ENCODE assay signal across 8 cellular contexts in genomic region chr11:16986434-16987204, GRCh38. TPM values are rescaled to one million over a fixed set of nuclear protein-coding genes. Genes with fewer than 3 reads are reported as not detected.
DNase-seq lines count a peak whose midpoint lies in the region; ATAC-seq and TF ChIP-seq lines count a peak whose summit lies in the region.

No MANE protein-coding gene starts in this region.

- H3K36me3 ChIP-seq in gastrocnemius medialis: no peaks in the 10 kb centered on the region

- CTCF ChIA-PET in activated naive CD4-positive, alpha-beta T cell treated with anti-CD3 and anti-CD28 coated beads for 36 hours (lab: Charles Lee): interaction anchor here (0.9 to 1.2 kb wide), 2 partner anchors 28 to 77 kb away, joined by 4 read pairs; no protein-coding TSS in a partner anchor

- no peak overlapping the region for H3K4me3 ChIP-seq in gastrocnemius medialis

- no peaks in the 10 kb centered on the region for H3K36me3 Mint-ChIP-seq in activated naive CD4-positive, alpha-beta T cell treated with anti-CD3 and anti-CD28 coated beads for 36 hours (ENCODE audit: low read depth)
- no peaks in the 10 kb centered on the region for H3K36me3 Mint-ChIP-seq in nephron progenitor cell (ENCODE audit: low read depth)

- no peak for TF ChIP-seq CTCF in nephron progenitor cell (IDR thresholded peaks at IDR 0.05)
- TF ChIP-seq CTCF in gastrocnemius medialis (IDR thresholded peaks at IDR 0.05 in 4 of 5, conservative IDR thresholded peaks at IDR 0.05 in 1 of 5): no peak

- intact Hi-C loops in activated naive CD4-positive, alpha-beta T cell treated with anti-CD3 and anti-CD28 coated beads for 36 hours (cut with micrococcal nuclease): loop anchor here (1.0 to 2.0 kb wide), 5 partner anchors 29 to 122 kb away; partner anchors contain the start of gene RPS13
- intact Hi-C loops in gastrocnemius medialis (cut with DNase I; ENCODE audit: low total_unique reads): no loop called here

- DNase-seq in NCI-H2107 treated with DMSO at 0.1 percent for 48 hours (lab: John Stamatoyannopoulos, UW; ENCODE audit: unreplicated experiment) (peak; percentile 37), nephron progenitor cell (peak; percentile 26), gastrocnemius medialis (no peak), OCI-M2 (lab: John Stamatoyannopoulos, UW; ENCODE audit: unreplicated experiment) (no peak), AML-193 (lab: John Stamatoyannopoulos, UW) (no peak)
- DNase-seq in activated naive CD4-positive, alpha-beta T cell treated with anti-CD3 and anti-CD28 coated beads for 36 hours: peak; percentile 82

- ATAC-seq in GM18867 (IDR thresholded peaks at IDR 0.05; ENCODE audit: unreplicated experiment) (peak; percentile 98), HG02571 (IDR thresholded peaks at IDR 0.05; ENCODE audit: unreplicated experiment) (peak; percentile 94), gastrocnemius medialis (no peak)

- no peak for TF ChIP-seq POLR2A in gastrocnemius medialis (IDR thresholded peaks at IDR 0.05)

- H3K4me1 Mint-ChIP-seq in activated naive CD4-positive, alpha-beta T cell treated with anti-CD3 and anti-CD28 coated beads for 36 hours (ENCODE audit: low read depth): peaks cover 26% of the 10 kb centered on the region
- H3K4me1 Mint-ChIP-seq in nephron progenitor cell: peaks cover 35% of the 10 kb centered on the region

- no peaks in the 10 kb centered on the region for H3K9me3 ChIP-seq in gastrocnemius medialis

- H3K4me1 ChIP-seq in gastrocnemius medialis: no peaks in the 10 kb centered on the region

- H3K27ac Mint-ChIP-seq in activated naive CD4-positive, alpha-beta T cell treated with anti-CD3 and anti-CD28 coated beads for 36 hours: no peak overlapping the region
- no peak overlapping the region for H3K27ac Mint-ChIP-seq in nephron progenitor cell

- peak overlapping the region in 1 of 4 donors; percentile 31 for H3K27ac ChIP-seq in gastrocnemius medialis

- in situ Hi-C loops in gastrocnemius medialis (cut with MboI; ENCODE audit: low sequenced_read_pairs in 4 of 4): no loop called here

- no peaks in the 10 kb centered on the region for H3K27me3 Mint-ChIP-seq in activated naive CD4-positive, alpha-beta T cell treated with anti-CD3 and anti-CD28 coated beads for 36 hours (ENCODE audit: low read depth)
- H3K27me3 Mint-ChIP-seq in nephron progenitor cell (ENCODE audit: low read depth, poor library complexity): peaks cover 50% of the 10 kb centered on the region

- H3K27me3 ChIP-seq in gastrocnemius medialis: no peaks in the 10 kb centered on the region

- no peak overlapping the region for H3K4me3 Mint-ChIP-seq in activated naive CD4-positive, alpha-beta T cell treated with anti-CD3 and anti-CD28 coated beads for 36 hours
- H3K4me3 Mint-ChIP-seq in nephron progenitor cell: no peak overlapping the region

- H3K9me3 Mint-ChIP-seq in activated naive CD4-positive, alpha-beta T cell treated with anti-CD3 and anti-CD28 coated beads for 36 hours: no peaks in the 10 kb centered on the region
- H3K9me3 Mint-ChIP-seq in nephron progenitor cell: no peaks in the 10 kb centered on the region

RNA-seq across cellular contexts. Expression of gene PLEKHA7, which starts 27.6 kb away (rescaled TPM):
- 1 to 10 TPM; 1.9 to 2.5 TPM for total RNA-seq in activated naive CD4-positive, alpha-beta T cell treated with anti-CD3 and anti-CD28 coated beads for 36 hours
- total RNA-seq in gastrocnemius medialis: 1 to 10 TPM in 3 of 4 donors, under 1 TPM in 1; 0.72 to 3.6 (median 2.2) TPM

Comparison
In these comparisons a context has a peak if more than half of its experiments do, and no peak if none do; other contexts are left out.
1. ATAC-seq: peak in GM18867 (single experiment) and HG02571 (single experiment); none in gastrocnemius medialis (0 of 2).
2. DNase-seq: peak in NCI-H2107 treated with DMSO at 0.1 percent for 48 hours (single experiment), activated naive CD4-positive, alpha-beta T cell treated with anti-CD3 and anti-CD28 coated beads for 36 hours (single experiment) and nephron progenitor cell (single experiment); none in gastrocnemius medialis (0 of 2), OCI-M2 (single experiment) and AML-193 (0 of 2).